In the genomic region with DNA sequence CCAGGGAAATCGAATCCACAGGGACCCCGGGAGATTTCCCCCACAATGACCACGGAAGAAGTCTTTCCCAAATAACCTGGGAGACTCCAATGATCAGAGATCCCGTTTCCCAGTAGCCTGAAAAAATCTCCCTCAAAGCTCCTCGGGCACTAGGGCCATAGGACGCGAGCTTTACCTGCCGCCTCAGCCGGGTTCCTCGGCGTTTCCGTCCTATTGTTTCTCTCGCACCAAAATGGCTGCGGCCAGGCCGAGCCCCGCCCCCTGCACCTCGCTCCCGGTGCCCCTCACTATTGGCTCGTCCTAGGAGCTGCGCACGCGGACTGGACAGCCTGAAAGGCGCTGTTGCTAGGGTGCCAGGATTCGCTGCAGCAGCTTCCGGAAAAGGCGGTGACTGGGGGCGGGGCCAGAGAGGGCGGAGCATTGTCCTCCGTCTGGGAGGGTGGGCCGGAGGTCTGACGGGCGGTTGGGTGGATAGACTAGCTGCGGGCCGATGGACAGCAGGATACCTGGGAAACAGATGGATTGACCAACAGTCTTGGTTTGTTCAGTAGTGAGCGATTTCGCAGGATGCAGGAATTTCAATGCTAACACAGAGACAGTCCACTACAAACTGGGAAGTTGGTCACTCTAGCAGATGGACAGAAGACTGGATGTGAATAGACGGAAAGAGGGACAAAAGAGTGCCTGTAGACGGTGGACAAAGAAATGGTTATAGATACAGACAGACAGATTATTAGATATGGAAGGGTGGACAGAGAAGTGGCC, we compare ENCODE assay signal across 1 cellular context.
A peak's percentile ranks its signal among the peaks of the same experiment; 100 is the strongest.
TF ChIP-seq lines count a peak whose summit lies in the region.

IP6K2 (minus strand) TSS at position 240 of the 765 bp plus-strand sequence. CDS start 21,930 bp downstream, outside the sequence.

TF ChIP-seq in K562, 482 proteins besides CTCF, POLR2A, EP300 and RAD21 (continued from another document and continues in another):
- TF ChIP-seq, protein P1, sequence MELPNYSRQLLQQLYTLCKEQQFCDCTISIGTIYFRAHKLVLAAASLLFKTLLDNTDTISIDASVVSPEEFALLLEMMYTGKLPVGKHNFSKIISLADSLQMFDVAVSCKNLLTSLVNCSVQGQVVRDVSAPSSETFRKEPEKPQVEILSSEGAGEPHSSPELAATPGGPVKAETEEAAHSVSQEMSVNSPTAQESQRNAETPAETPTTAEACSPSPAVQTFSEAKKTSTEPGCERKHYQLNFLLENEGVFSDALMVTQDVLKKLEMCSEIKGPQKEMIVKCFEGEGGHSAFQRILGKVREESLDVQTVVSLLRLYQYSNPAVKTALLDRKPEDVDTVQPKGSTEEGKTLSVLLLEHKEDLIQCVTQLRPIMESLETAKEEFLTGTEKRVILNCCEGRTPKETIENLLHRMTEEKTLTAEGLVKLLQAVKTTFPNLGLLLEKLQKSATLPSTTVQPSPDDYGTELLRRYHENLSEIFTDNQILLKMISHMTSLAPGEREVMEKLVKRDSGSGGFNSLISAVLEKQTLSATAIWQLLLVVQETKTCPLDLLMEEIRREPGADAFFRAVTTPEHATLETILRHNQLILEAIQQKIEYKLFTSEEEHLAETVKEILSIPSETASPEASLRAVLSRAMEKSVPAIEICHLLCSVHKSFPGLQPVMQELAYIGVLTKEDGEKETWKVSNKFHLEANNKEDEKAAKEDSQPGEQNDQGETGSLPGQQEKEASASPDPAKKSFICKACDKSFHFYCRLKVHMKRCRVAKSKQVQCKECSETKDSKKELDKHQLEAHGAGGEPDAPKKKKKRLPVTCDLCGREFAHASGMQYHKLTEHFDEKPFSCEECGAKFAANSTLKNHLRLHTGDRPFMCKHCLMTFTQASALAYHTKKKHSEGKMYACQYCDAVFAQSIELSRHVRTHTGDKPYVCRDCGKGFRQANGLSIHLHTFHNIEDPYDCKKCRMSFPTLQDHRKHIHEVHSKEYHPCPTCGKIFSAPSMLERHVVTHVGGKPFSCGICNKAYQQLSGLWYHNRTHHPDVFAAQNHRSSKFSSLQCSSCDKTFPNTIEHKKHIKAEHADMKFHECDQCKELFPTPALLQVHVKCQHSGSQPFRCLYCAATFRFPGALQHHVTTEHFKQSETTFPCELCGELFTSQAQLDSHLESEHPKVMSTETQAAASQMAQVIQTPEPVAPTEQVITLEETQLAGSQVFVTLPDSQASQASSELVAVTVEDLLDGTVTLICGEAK (IDR thresholded peaks at IDR 0.05), result peak; percentile 60; the same call in 1 of the 2 replicates
- TF ChIP-seq, protein P1 (CRISPR knock-in tag; IDR thresholded peaks at IDR 0.05), result no peak
- TF ChIP-seq SPI1 (IDR thresholded peaks at IDR 0.05; ENCODE audit: borderline replicate concordance, low read depth, low read length), result no peak
- TF ChIP-seq SP1 (CRISPR knock-in tag; IDR thresholded peaks at IDR 0.05), result peak; percentile 77
- peak; percentile 76 for TF ChIP-seq KLF13 (tag; IDR thresholded peaks at IDR 0.05; ENCODE audit: borderline replicate concordance, low read depth)
- TF ChIP-seq, protein P2, sequence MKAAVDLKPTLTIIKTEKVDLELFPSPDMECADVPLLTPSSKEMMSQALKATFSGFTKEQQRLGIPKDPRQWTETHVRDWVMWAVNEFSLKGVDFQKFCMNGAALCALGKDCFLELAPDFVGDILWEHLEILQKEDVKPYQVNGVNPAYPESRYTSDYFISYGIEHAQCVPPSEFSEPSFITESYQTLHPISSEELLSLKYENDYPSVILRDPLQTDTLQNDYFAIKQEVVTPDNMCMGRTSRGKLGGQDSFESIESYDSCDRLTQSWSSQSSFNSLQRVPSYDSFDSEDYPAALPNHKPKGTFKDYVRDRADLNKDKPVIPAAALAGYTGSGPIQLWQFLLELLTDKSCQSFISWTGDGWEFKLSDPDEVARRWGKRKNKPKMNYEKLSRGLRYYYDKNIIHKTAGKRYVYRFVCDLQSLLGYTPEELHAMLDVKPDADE (conservative IDR thresholded peaks at IDR 0.05; ENCODE audit: control insufficient read depth, low read depth, low read length), result 0 out of 2 replicates have a peak, but pooled peaks have one; percentile 9
- TF ChIP-seq ZNF79 (CRISPR knock-in tag; IDR thresholded peaks at IDR 0.05; ENCODE audit: low read depth), result no peak
- no peak for TF ChIP-seq ZFPM2 (CRISPR knock-in tag; IDR thresholded peaks at IDR 0.05)
- TF ChIP-seq, protein P3, sequence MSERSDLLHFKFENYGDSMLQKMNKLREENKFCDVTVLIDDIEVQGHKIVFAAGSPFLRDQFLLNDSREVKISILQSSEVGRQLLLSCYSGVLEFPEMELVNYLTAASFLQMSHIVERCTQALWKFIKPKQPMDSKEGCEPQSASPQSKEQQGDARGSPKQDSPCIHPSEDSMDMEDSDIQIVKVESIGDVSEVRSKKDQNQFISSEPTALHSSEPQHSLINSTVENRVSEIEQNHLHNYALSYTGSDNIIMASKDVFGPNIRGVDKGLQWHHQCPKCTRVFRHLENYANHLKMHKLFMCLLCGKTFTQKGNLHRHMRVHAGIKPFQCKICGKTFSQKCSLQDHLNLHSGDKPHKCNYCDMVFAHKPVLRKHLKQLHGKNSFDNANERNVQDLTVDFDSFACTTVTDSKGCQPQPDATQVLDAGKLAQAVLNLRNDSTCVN (CRISPR knock-in tag; IDR thresholded peaks at IDR 0.05), result 0 out of 2 replicates have a peak, but pooled peaks have one; percentile 33
- TF ChIP-seq FOXK2 (conservative IDR thresholded peaks at IDR 0.05 in 1 of 2, IDR thresholded peaks at IDR 0.05 in 1 of 2; ENCODE audit: low read depth in 2 of 2), result peak in 1 of 2 experiments; percentile 60; a peak in 3 of 4 replicates
- TF ChIP-seq L3MBTL2 (IDR thresholded peaks at IDR 0.05), result peak; percentile 34; the same call in 1 of the 2 replicates
- no peak for TF ChIP-seq MCM2 (IDR thresholded peaks at IDR 0.05; ENCODE audit: low read depth)
- TF ChIP-seq RNF2 (IDR thresholded peaks at IDR 0.05), result no peak
- TF ChIP-seq HDAC3 (IDR thresholded peaks at IDR 0.05; ENCODE audit: borderline replicate concordance, partially characterized antibody), result no peak
- TF ChIP-seq PATZ1 (CRISPR knock-in tag; IDR thresholded peaks at IDR 0.05; ENCODE audit: borderline replicate concordance), result no peak
- TF ChIP-seq ZNF224 (CRISPR knock-in tag; IDR thresholded peaks at IDR 0.05), result no peak
- no peak for TF ChIP-seq ZNF408 (CRISPR knock-in tag; IDR thresholded peaks at IDR 0.05; ENCODE audit: low read depth)
- TF ChIP-seq SMC3 (conservative IDR thresholded peaks at IDR 0.05; ENCODE audit: insufficient read depth, low read depth, low read length), result no peak
- TF ChIP-seq ZNF197 (CRISPR knock-in tag; IDR thresholded peaks at IDR 0.05; ENCODE audit: low read depth), result no peak
- no peak for TF ChIP-seq POLR3G (IDR thresholded peaks at IDR 0.05; ENCODE audit: extremely low read depth, insufficient read length, insufficient replicate concordance)
- TF ChIP-seq PTTG1 (tag; IDR thresholded peaks at IDR 0.05; ENCODE audit: low read depth), result no peak
- TF ChIP-seq LEF1 (IDR thresholded peaks at IDR 0.05), result no peak
- TF ChIP-seq HCFC1 (IDR thresholded peaks at IDR 0.05; ENCODE audit: low read depth, low read length), result peak; percentile 58
- no peak for TF ChIP-seq SAFB2 (IDR thresholded peaks at IDR 0.05; ENCODE audit: borderline replicate concordance, low read depth, low read length, severe bottlenecking)
- TF ChIP-seq PCBP2 (IDR thresholded peaks at IDR 0.05; ENCODE audit: low read depth, low read length, poor library complexity, severe bottlenecking), result no peak
- no peak for TF ChIP-seq ZNF584 (CRISPR knock-in tag; IDR thresholded peaks at IDR 0.05; ENCODE audit: low read depth)
- peak; percentile 42 for TF ChIP-seq HMGN3 (IDR thresholded peaks at IDR 0.05; ENCODE audit: borderline replicate concordance, extremely low read depth, insufficient read length, low read depth, low read length)
- no peak for TF ChIP-seq NCOA4 (IDR thresholded peaks at IDR 0.05; ENCODE audit: partially characterized antibody)
- no peak for TF ChIP-seq ZFP36 (IDR thresholded peaks at IDR 0.05; ENCODE audit: low read depth, low read length, partially characterized antibody)
- TF ChIP-seq, protein P4, sequence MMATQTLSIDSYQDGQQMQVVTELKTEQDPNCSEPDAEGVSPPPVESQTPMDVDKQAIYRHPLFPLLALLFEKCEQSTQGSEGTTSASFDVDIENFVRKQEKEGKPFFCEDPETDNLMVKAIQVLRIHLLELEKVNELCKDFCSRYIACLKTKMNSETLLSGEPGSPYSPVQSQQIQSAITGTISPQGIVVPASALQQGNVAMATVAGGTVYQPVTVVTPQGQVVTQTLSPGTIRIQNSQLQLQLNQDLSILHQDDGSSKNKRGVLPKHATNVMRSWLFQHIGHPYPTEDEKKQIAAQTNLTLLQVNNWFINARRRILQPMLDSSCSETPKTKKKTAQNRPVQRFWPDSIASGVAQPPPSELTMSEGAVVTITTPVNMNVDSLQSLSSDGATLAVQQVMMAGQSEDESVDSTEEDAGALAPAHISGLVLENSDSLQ (IDR thresholded peaks at IDR 0.05), result peak; percentile 78
- TF ChIP-seq, protein P5, sequence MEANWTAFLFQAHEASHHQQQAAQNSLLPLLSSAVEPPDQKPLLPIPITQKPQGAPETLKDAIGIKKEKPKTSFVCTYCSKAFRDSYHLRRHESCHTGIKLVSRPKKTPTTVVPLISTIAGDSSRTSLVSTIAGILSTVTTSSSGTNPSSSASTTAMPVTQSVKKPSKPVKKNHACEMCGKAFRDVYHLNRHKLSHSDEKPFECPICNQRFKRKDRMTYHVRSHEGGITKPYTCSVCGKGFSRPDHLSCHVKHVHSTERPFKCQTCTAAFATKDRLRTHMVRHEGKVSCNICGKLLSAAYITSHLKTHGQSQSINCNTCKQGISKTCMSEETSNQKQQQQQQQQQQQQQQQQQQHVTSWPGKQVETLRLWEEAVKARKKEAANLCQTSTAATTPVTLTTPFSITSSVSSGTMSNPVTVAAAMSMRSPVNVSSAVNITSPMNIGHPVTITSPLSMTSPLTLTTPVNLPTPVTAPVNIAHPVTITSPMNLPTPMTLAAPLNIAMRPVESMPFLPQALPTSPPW (CRISPR knock-in tag; IDR thresholded peaks at IDR 0.05), result peak; percentile 43; the same call in 1 of the 2 replicates
- TF ChIP-seq, protein P6, sequence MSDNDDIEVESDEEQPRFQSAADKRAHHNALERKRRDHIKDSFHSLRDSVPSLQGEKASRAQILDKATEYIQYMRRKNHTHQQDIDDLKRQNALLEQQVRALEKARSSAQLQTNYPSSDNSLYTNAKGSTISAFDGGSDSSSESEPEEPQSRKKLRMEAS (CRISPR knock-in tag; IDR thresholded peaks at IDR 0.05), result peak; percentile 68
- peak; percentile 96 for TF ChIP-seq NRF1 (conservative IDR thresholded peaks at IDR 0.05 in 1 of 2, IDR thresholded peaks at IDR 0.05 in 1 of 2)
- TF ChIP-seq ZNF184 (CRISPR knock-in tag; IDR thresholded peaks at IDR 0.05), result no peak
- TF ChIP-seq FOXM1 (IDR thresholded peaks at IDR 0.05; ENCODE audit: low read depth), result peak; percentile 70
- TF ChIP-seq FOXM1 (CRISPR knock-in tag; IDR thresholded peaks at IDR 0.05; ENCODE audit: low read depth), result no peak
- no peak for TF ChIP-seq SNRNP70 (optimal IDR thresholded peaks at IDR 0.05; ENCODE audit: low read depth, low read length)
- TF ChIP-seq BHLHE40 (IDR thresholded peaks at IDR 0.05; ENCODE audit: low read length), result peak; percentile 49; the same call in 1 of the 2 replicates
- TF ChIP-seq CEBPB (tag; IDR thresholded peaks at IDR 0.05), result no peak
- TF ChIP-seq ZNF778 (CRISPR knock-in tag; IDR thresholded peaks at IDR 0.05), result no peak
- TF ChIP-seq FOXA3 (CRISPR knock-in tag; conservative IDR thresholded peaks at IDR 0.05 in 1 of 2, IDR thresholded peaks at IDR 0.05 in 1 of 2), result no peak
- no peak for TF ChIP-seq MAFG (tag; conservative IDR thresholded peaks at IDR 0.05)
- TF ChIP-seq ZNF280A (IDR thresholded peaks at IDR 0.05; ENCODE audit: low read depth, partially characterized antibody), result no peak
